In genomic region chr21:34018910-34019309, GRCh38 we compare ENCODE assay signal across 27 cellular contexts. TPM values are rescaled to one million over a fixed set of nuclear protein-coding genes. Genes with fewer than 3 reads are reported as not detected.
DNase-seq lines count a peak whose midpoint lies in the region; ATAC-seq and TF ChIP-seq lines count a peak whose summit lies in the region.
"Had no signal": no experiment of that assay in that cellular context is flagged by ENCODE, and none has a peak within 500 bp of the region (broad histone marks: within the 10 kb centered on the region; RNA-seq: fewer than 3 reads in every experiment).

No MANE protein-coding gene starts in this region.

- H3K4me1 Mint-ChIP-seq in activated CD8-positive, alpha-beta T cell treated with anti-CD3 and anti-CD28 coated beads, Interleukin-2, amount 10 ng/mL, durations not matched to agents 7 days and 5 days (ENCODE audit: low read depth), result peaks cover 44% of the 10 kb centered on the region
- H3K4me1 Mint-ChIP-seq in T-cell, result peaks cover 15 to 28% (median 18%) of the 10 kb centered on the region in 3 donors

- no peak overlapping the region for H3K27ac Mint-ChIP-seq in activated CD8-positive, alpha-beta T cell treated with anti-CD3 and anti-CD28 coated beads, Interleukin-2, amount 10 ng/mL, durations not matched to agents 7 days and 5 days
- H3K27ac Mint-ChIP-seq in T-cell, result no peak overlapping the region
- H3K27ac Mint-ChIP-seq: activated CD4-positive, alpha-beta T cell treated with anti-CD3 and anti-CD28 coated beads for 36 hours; activated CD8-positive, alpha-beta memory T cell treated with anti-CD3 and anti-CD28 coated beads, Interleukin-2, amount 10 ng/mL, durations not matched to agents 7 days and 5 days; activated naive CD8-positive, alpha-beta T cell treated with anti-CD3 and anti-CD28 coated beads, Interleukin-2, amount 50 U/mL, for 24 hours; activated T-helper 17 cell treated with anti-CD3 and anti-CD28 coated beads, Interleukin-2, amount 50 U/mL, for 72 hours; brain; CD8-positive, alpha-beta T cell; stimulated activated naive CD8-positive, alpha-beta T cell treated with anti-CD3 and anti-CD28 coated beads, Interleukin-15, amount 100 ng/mL, for 72 hours had no signal

- CTCF ChIA-PET in activated CD8-positive, alpha-beta T cell treated with anti-CD3 and anti-CD28 coated beads, Interleukin-2, amount 10 ng/mL, durations not matched to agents 7 days and 5 days (lab: Charles Lee), result interaction anchor here (0.7 kb wide), 1 partner anchor 95 kb away, joined by 4 read pairs; no protein-coding TSS in a partner anchor
- CTCF ChIA-PET in T-cell (lab: Charles Lee), result no interaction called here

- H3K36me3 Mint-ChIP-seq in activated CD8-positive, alpha-beta T cell treated with anti-CD3 and anti-CD28 coated beads, Interleukin-2, amount 10 ng/mL, durations not matched to agents 7 days and 5 days (ENCODE audit: low read depth), result peaks cover 31% of the 10 kb centered on the region
- H3K36me3 Mint-ChIP-seq in T-cell, result peaks cover 6% of the 10 kb centered on the region
- H3K36me3 Mint-ChIP-seq: brain; CD8-positive, alpha-beta T cell had no signal

- ATAC-seq in GM19372 (IDR thresholded peaks at IDR 0.05; ENCODE audit: low read depth, unreplicated experiment) (peak; percentile 40), mucosa of descending colon (peak; percentile 57), T-cell (replicated peaks in 1 of 4) (no peak)
- ATAC-seq in activated CD8-positive, alpha-beta T cell treated with anti-CD3 and anti-CD28 coated beads, Interleukin-2, amount 10 ng/mL, durations not matched to agents 7 days and 5 days, result no peak
- ATAC-seq: activated CD4-positive, alpha-beta T cell treated with anti-CD3 and anti-CD28 coated beads for 36 hours; activated naive CD8-positive, alpha-beta T cell treated with anti-CD3 and anti-CD28 coated beads, Interleukin-2, amount 50 U/mL, for 24 hours; activated T-helper 17 cell treated with anti-CD3 and anti-CD28 coated beads, Interleukin-2, amount 50 U/mL, for 72 hours; CD8-positive, alpha-beta T cell; left ventricle myocardium superior; psoas muscle; stimulated activated naive CD8-positive, alpha-beta T cell treated with anti-CD3 and anti-CD28 coated beads, Interleukin-15, amount 100 ng/mL, for 72 hours had no signal

- H3F3A ChIP-seq in DOHH2 (ENCODE audit: control insufficient read depth, insufficient read depth) (peaks cover 27% of the 10 kb centered on the region), OCI-LY1 (ENCODE audit: insufficient read depth, low read length) (no peaks in the 10 kb centered on the region)

- H3K27me3 ChIP-seq in DOHH2 (ENCODE audit: control insufficient read depth, low read length) (no peaks in the 10 kb centered on the region), OCI-LY1 (ENCODE audit: insufficient read depth, low read length) (no peaks in the 10 kb centered on the region)
- H3K27me3 ChIP-seq: colonic mucosa, tibial nerve had no signal

- H3K9me2 ChIP-seq in DOHH2 (replicated peaks; ENCODE audit: control insufficient read depth, low read length), result no peaks in the 10 kb centered on the region
- no peaks in the 10 kb centered on the region for H3K9me2 ChIP-seq in OCI-LY1 (ENCODE audit: low read depth, low read length)

- H3K4me1 ChIP-seq in DOHH2 (ENCODE audit: control insufficient read depth, low read length) (peaks cover 68% of the 10 kb centered on the region), OCI-LY1 (ENCODE audit: insufficient read depth, low read length, severe bottlenecking) (peaks cover 59% of the 10 kb centered on the region), mucosa of descending colon (ENCODE audit: low read depth) (no peaks in the 10 kb centered on the region)
- H3K4me1 ChIP-seq: colonic mucosa, psoas muscle had no signal

- peak overlapping the region; percentile 42; the same call in 1 of the 2 replicates for H3K9ac ChIP-seq in OCI-LY1 (ENCODE audit: low read length)

- TF ChIP-seq CTCF in DOHH2 (IDR thresholded peaks at IDR 0.05; ENCODE audit: low read depth, low read length, poor library complexity, severe bottlenecking), result no peak
- TF ChIP-seq CTCF in OCI-LY1 (IDR thresholded peaks at IDR 0.05; ENCODE audit: low read length), result no peak
- TF ChIP-seq CTCF in mucosa of descending colon (IDR thresholded peaks at IDR 0.05), result no peak

- DNase-seq in mucosa of descending colon (no peak), islet precursor cell (no peak), T-cell (no peak), DMS153 (lab: John Stamatoyannopoulos, UW) (no peak)
- DNase-seq in activated CD8-positive, alpha-beta T cell treated with anti-CD3 and anti-CD28 coated beads, Interleukin-2, amount 10 ng/mL, durations not matched to agents 7 days and 5 days, result no peak
- DNase-seq: activated CD4-positive, alpha-beta T cell treated with anti-CD3 and anti-CD28 coated beads for 36 hours; activated CD8-positive, alpha-beta memory T cell treated with anti-CD3 and anti-CD28 coated beads, Interleukin-2, amount 10 ng/mL, durations not matched to agents 7 days and 5 days; activated naive CD8-positive, alpha-beta T cell treated with anti-CD3 and anti-CD28 coated beads, Interleukin-2, amount 50 U/mL, for 24 hours; CD8-positive, alpha-beta T cell; colonic mucosa; DMS79; head of caudate nucleus; left ventricle myocardium superior; NCI-H1092; NCI-H2107; NCI-H524; psoas muscle; SHP77; small intestine; stimulated activated CD4-positive, alpha-beta T cell treated with anti-CD3 and anti-CD28 coated beads, Interleukin-4, amount 100 ng/mL, for 1 hour; stimulated activated naive CD8-positive, alpha-beta T cell treated with anti-CD3 and anti-CD28 coated beads, Interleukin-15, amount 100 ng/mL, for 72 hours had no signal

- H3K27me3 Mint-ChIP-seq in activated CD8-positive, alpha-beta T cell treated with anti-CD3 and anti-CD28 coated beads, Interleukin-2, amount 10 ng/mL, durations not matched to agents 7 days and 5 days (ENCODE audit: low read depth), result no peaks in the 10 kb centered on the region
- H3K27me3 Mint-ChIP-seq in T-cell, result no peaks in the 10 kb centered on the region
- H3K27me3 Mint-ChIP-seq: activated CD4-positive, alpha-beta T cell treated with anti-CD3 and anti-CD28 coated beads for 36 hours; activated CD8-positive, alpha-beta memory T cell treated with anti-CD3 and anti-CD28 coated beads, Interleukin-2, amount 10 ng/mL, durations not matched to agents 7 days and 5 days; activated naive CD8-positive, alpha-beta T cell treated with anti-CD3 and anti-CD28 coated beads, Interleukin-2, amount 50 U/mL, for 24 hours; activated T-helper 17 cell treated with anti-CD3 and anti-CD28 coated beads, Interleukin-2, amount 50 U/mL, for 72 hours; brain; stimulated activated naive CD8-positive, alpha-beta T cell treated with anti-CD3 and anti-CD28 coated beads, Interleukin-15, amount 100 ng/mL, for 72 hours had no signal

- H3K79me2 ChIP-seq in DOHH2 (ENCODE audit: control insufficient read depth, low read length), result no peaks in the 10 kb centered on the region
- H3K79me2 ChIP-seq in OCI-LY1 (ENCODE audit: insufficient read depth, low read length), result no peaks in the 10 kb centered on the region

- peak overlapping the region; percentile 77 for H3K4me2 ChIP-seq in DOHH2 (ENCODE audit: low read length)
- H3K4me2 ChIP-seq in OCI-LY1 (ENCODE audit: low read length), result peak overlapping the region; percentile 37; the same call in 1 of the 2 replicates

- H3K4me3 Mint-ChIP-seq in activated CD8-positive, alpha-beta T cell treated with anti-CD3 and anti-CD28 coated beads, Interleukin-2, amount 10 ng/mL, durations not matched to agents 7 days and 5 days, result no peak overlapping the region
- H3K4me3 Mint-ChIP-seq in T-cell, result no peak overlapping the region
- H3K4me3 Mint-ChIP-seq: activated CD4-positive, alpha-beta T cell treated with anti-CD3 and anti-CD28 coated beads for 36 hours; activated CD8-positive, alpha-beta memory T cell treated with anti-CD3 and anti-CD28 coated beads, Interleukin-2, amount 10 ng/mL, durations not matched to agents 7 days and 5 days; activated naive CD8-positive, alpha-beta T cell treated with anti-CD3 and anti-CD28 coated beads, Interleukin-2, amount 50 U/mL, for 24 hours; activated T-helper 17 cell treated with anti-CD3 and anti-CD28 coated beads, Interleukin-2, amount 50 U/mL, for 72 hours; brain; CD8-positive, alpha-beta T cell; stimulated activated naive CD8-positive, alpha-beta T cell treated with anti-CD3 and anti-CD28 coated beads, Interleukin-15, amount 100 ng/mL, for 72 hours had no signal

- POLR2A ChIA-PET in activated CD8-positive, alpha-beta T cell treated with anti-CD3 and anti-CD28 coated beads, Interleukin-2, amount 10 ng/mL, durations not matched to agents 7 days and 5 days (lab: Charles Lee), result no interaction called here
- POLR2A ChIA-PET in T-cell (lab: Charles Lee), result no interaction called here

- no peaks in the 10 kb centered on the region for H4K20me1 ChIP-seq in DOHH2 (ENCODE audit: control insufficient read depth, insufficient read depth, low read depth, low read length)
- no peaks in the 10 kb centered on the region for H4K20me1 ChIP-seq in OCI-LY1 (ENCODE audit: insufficient read depth, low read length)

- intact Hi-C loops in mucosa of descending colon (cut with DNase I, micrococcal nuclease), result no loop called here

- peaks cover 4% of the 10 kb centered on the region; the same call in 1 of the 2 replicates for H3K9me3 ChIP-seq in DOHH2 (ENCODE audit: control insufficient read depth, insufficient read depth, low read length)
- peaks cover 3% of the 10 kb centered on the region; the same call in 1 of the 2 replicates for H3K9me3 ChIP-seq in OCI-LY1 (ENCODE audit: low read length)
- peaks cover 3% of the 10 kb centered on the region for H3K9me3 ChIP-seq in mucosa of descending colon
- H3K9me3 ChIP-seq: colonic mucosa, psoas muscle had no signal

- no peak overlapping the region for H2AFZ ChIP-seq in OCI-LY1 (ENCODE audit: low read length)

- peaks cover 13% of the 10 kb centered on the region for H3K36me3 ChIP-seq in DOHH2 (ENCODE audit: control insufficient read depth, low read length)
- H3K36me3 ChIP-seq in OCI-LY1 (ENCODE audit: insufficient read depth, low read length), result no peaks in the 10 kb centered on the region
- H3K36me3 ChIP-seq in mucosa of descending colon (ENCODE audit: low read depth), result no peaks in the 10 kb centered on the region
- H3K36me3 ChIP-seq: colonic mucosa, tibial nerve had no signal

- peak overlapping the region; percentile 97 for H3K27ac ChIP-seq in DOHH2 (ENCODE audit: low read depth, low read length)
- peak overlapping the region; percentile 95 for H3K27ac ChIP-seq in OCI-LY1 (ENCODE audit: low read depth, low read length, poor library complexity, severe bottlenecking)
- H3K27ac ChIP-seq: colonic mucosa, psoas muscle, tibial nerve had no signal

- peaks cover 24% of the 10 kb centered on the region for H3K9me3 Mint-ChIP-seq in activated CD8-positive, alpha-beta T cell treated with anti-CD3 and anti-CD28 coated beads, Interleukin-2, amount 10 ng/mL, durations not matched to agents 7 days and 5 days (ENCODE audit: insufficient read depth)
- peaks cover 5 to 9% (median 8%) of the 10 kb centered on the region in 3 donors for H3K9me3 Mint-ChIP-seq in T-cell

- peak overlapping the region; percentile 55 for H3K4me3 ChIP-seq in DOHH2 (ENCODE audit: low read length)
- peak overlapping the region; percentile 11 for H3K4me3 ChIP-seq in OCI-LY1 (ENCODE audit: low read depth, low read length, poor library complexity, severe bottlenecking)
- H3K4me3 ChIP-seq in mucosa of descending colon, result no peak overlapping the region
- H3K4me3 ChIP-seq: colonic mucosa, psoas muscle, tibial nerve had no signal

RNA-seq across cellular contexts. Expression of gene MRPS6, which starts 54.5 kb away (rescaled TPM):
- 100 to 1,000 TPM in 1 of 3 donors, 10 to 100 TPM in 2; 38.7 to 102 (median 42.6) TPM for total RNA-seq in mucosa of descending colon
- 10 to 100 TPM; 80.2 to 84.3 TPM for total RNA-seq in activated CD8-positive, alpha-beta T cell treated with anti-CD3 and anti-CD28 coated beads, Interleukin-2, amount 10 ng/mL, durations not matched to agents 7 days and 5 days
- 10 to 100 TPM; 29.0 to 98.1 (median 75.0) TPM for total RNA-seq in T-cell

RNA-seq across cellular contexts. Expression of gene SLC5A3, which starts 54.5 kb away (rescaled TPM):
- total RNA-seq in mucosa of descending colon, result 10 to 100 TPM; 16.5 to 39.3 (median 19.9) TPM
- total RNA-seq in activated CD8-positive, alpha-beta T cell treated with anti-CD3 and anti-CD28 coated beads, Interleukin-2, amount 10 ng/mL, durations not matched to agents 7 days and 5 days, result 10 to 100 TPM; 22.4 to 24.2 TPM
- total RNA-seq in T-cell, result 10 to 100 TPM in 4 of 5 donors, 1 to 10 TPM in 1; 7.6 to 38.5 (median 25.4) TPM

Comparison
In these comparisons a context has a peak if more than half of its experiments do, and no peak if none do; other contexts are left out.
1. ATAC-seq: peak in GM19372 (single experiment) and mucosa of descending colon (single experiment); none in activated CD8-positive, alpha-beta T cell treated with anti-CD3 and anti-CD28 coated beads, Interleukin-2, amount 10 ng/mL, durations not matched to agents 7 days and 5 days (single experiment) and T-cell (0 of 4).